ENCODE assay signal across 8 cellular contexts in genomic region chr2:74458957-74459290, GRCh38. TPM values are rescaled to one million over a fixed set of nuclear protein-coding genes. Genes with fewer than 3 reads are reported as not detected.
DNase-seq lines count a peak whose midpoint lies in the region; ATAC-seq, FAIRE-seq and TF ChIP-seq lines count a peak whose summit lies in the region.

No MANE protein-coding gene starts in this region.

- H2BK15ac ChIP-seq in H1 (ENCODE audit: low read length): 0 out of 2 replicates have a peak overlapping the region, but pooled peaks have one; percentile 5

- no peak for TF ChIP-seq EP300 in H1 (IDR thresholded peaks at IDR 0.05; ENCODE audit: borderline replicate concordance in 1 of 2, low read depth in 2 of 2, low read length in 2 of 2)

- H3K4me1 Mint-ChIP-seq in CD8-positive, alpha-beta T cell (ENCODE audit: low read depth): peaks cover 60% of the 10 kb centered on the region
- H3K4me1 Mint-ChIP-seq in neural progenitor cell: peaks cover 46% of the 10 kb centered on the region

- H3K4me1 ChIP-seq in CD8-positive, alpha-beta T cell (ENCODE audit: insufficient read depth, low read length): peaks cover 33% of the 10 kb centered on the region
- H3K4me1 ChIP-seq in NT2/D1 (ENCODE audit: insufficient read depth, insufficient read length): no peaks in the 10 kb centered on the region
- H3K4me1 ChIP-seq in H1 (replicated peaks in 1 of 4; ENCODE audit: control insufficient read depth in 3 of 4, insufficient read depth in 4 of 4, low read length in 3 of 4): peaks cover 0 to 10% (median 2%) of the 10 kb centered on the region in 4 experiments; a peak in 5 of 7 replicates
- peaks cover 20% of the 10 kb centered on the region for H3K4me1 ChIP-seq in neural progenitor cell

- no peak overlapping the region for H2BK20ac ChIP-seq in H1 (ENCODE audit: low read length)

- H3K36me3 Mint-ChIP-seq in CD8-positive, alpha-beta T cell: peaks cover 27% of the 10 kb centered on the region
- peaks cover 12% of the 10 kb centered on the region for H3K36me3 Mint-ChIP-seq in neural progenitor cell

- H3K4me3 ChIP-seq in CD8-positive, alpha-beta T cell (ENCODE audit: low read depth, low read length): peak overlapping the region; percentile 84
- H3K4me3 ChIP-seq in NT2/D1 (ENCODE audit: insufficient read length, low read depth) (peak overlapping the region; percentile 86), H1 (ENCODE audit: extremely low read depth in 1 of 4, insufficient read depth in 2 of 4, low read depth in 3 of 4, low read length in 4 of 4) (peak overlapping the region; percentile 79 to 99 (median 98)), neural progenitor cell (peak overlapping the region; percentile 96)

- POLR2A ChIA-PET in CD8-positive, alpha-beta T cell (lab: Charles Lee): interaction anchor here (0.7 to 8.3 kb wide), 15 partner anchors 9 to 630 kb away, joined by 3 to 110 read pairs (median 7); partner anchors contain the start of genes AUP1, C2orf81, CCDC142 and HTRA2
- POLR2A ChIA-PET in H1 (lab: Charles Lee; ENCODE audit: partially characterized antibody): interaction anchor here (0.6 to 10.5 kb wide), 17 partner anchors 8 to 376 kb away, joined by 3 to 89 read pairs (median 4); partner anchors contain the start of genes C2orf81, CCDC142, MRPL53 and PCGF1

- H3K9me3 ChIP-seq in CD8-positive, alpha-beta T cell (ENCODE audit: low read length): no peaks in the 10 kb centered on the region
- H3K9me3 ChIP-seq in NT2/D1 (ENCODE audit: insufficient read depth, low read length) (no peaks in the 10 kb centered on the region), H1 (ENCODE audit: insufficient read depth in 2 of 2, low read depth in 1 of 2, low read length in 1 of 2) (no peaks in the 10 kb centered on the region), neural progenitor cell (ENCODE audit: low read depth) (no peaks in the 10 kb centered on the region)

- no peak overlapping the region for H3K18ac ChIP-seq in H1 (ENCODE audit: extremely low read depth, low read length)

- H3K4ac ChIP-seq in H1 (replicated peaks; ENCODE audit: insufficient read length, low read depth, low read length): no peak overlapping the region

- no peak for ATAC-seq in CD8-positive, alpha-beta T cell
- ATAC-seq in GM21447 (IDR thresholded peaks at IDR 0.05; ENCODE audit: unreplicated experiment) (no peak), GM18907 (IDR thresholded peaks at IDR 0.05; ENCODE audit: unreplicated experiment) (no peak)
- ATAC-seq in activated CD4-positive, CD25-positive, alpha-beta regulatory T cell treated with anti-CD3 and anti-CD28 coated beads, Interleukin-2, amount 50 U/mL, for 24 hours: no peak

- no peaks in the 10 kb centered on the region for H3K27me3 Mint-ChIP-seq in CD8-positive, alpha-beta T cell (ENCODE audit: low read depth)
- peaks cover 20% of the 10 kb centered on the region for H3K27me3 Mint-ChIP-seq in neural progenitor cell (ENCODE audit: insufficient read depth, low read depth)

- no peak; a peak in 1 of 3 replicates for TF ChIP-seq POLR2A in H1 (IDR thresholded peaks at IDR 0.05; ENCODE audit: control extremely low read depth in 1 of 2, low read depth in 2 of 2, low read length in 2 of 2)

- H3K36me3 ChIP-seq in CD8-positive, alpha-beta T cell (ENCODE audit: insufficient read depth, low read length): no peaks in the 10 kb centered on the region
- H3K36me3 ChIP-seq in NT2/D1 (ENCODE audit: insufficient read depth, insufficient read length, low read length): peaks cover 35% of the 10 kb centered on the region
- H3K36me3 ChIP-seq in H1 (ENCODE audit: control insufficient read depth in 2 of 4, insufficient read depth in 4 of 4, low read length in 3 of 4): peaks cover 0 to 12% (median 2%) of the 10 kb centered on the region in 4 experiments; a peak in 4 of 8 replicates
- H3K36me3 ChIP-seq in neural progenitor cell: no peaks in the 10 kb centered on the region

- H2AFZ ChIP-seq in H1 (ENCODE audit: low read length) (no peak overlapping the region), neural progenitor cell (replicated peaks) (no peak overlapping the region)

- H3K4me2 ChIP-seq in H1 (ENCODE audit: insufficient read depth in 1 of 2, low read depth in 2 of 2, low read length in 2 of 2): peak overlapping the region; percentile 86 to 91
- H3K4me2 ChIP-seq in neural progenitor cell: peak overlapping the region; percentile 92

- H2AK5ac ChIP-seq in H1 (ENCODE audit: low read depth, low read length): 0 out of 2 replicates have a peak overlapping the region, but pooled peaks have one; percentile 1

- H3K4me3 Mint-ChIP-seq in CD8-positive, alpha-beta T cell: peak overlapping the region; percentile 97
- peak overlapping the region; percentile 97 for H3K4me3 Mint-ChIP-seq in neural progenitor cell

- FAIRE-seq in H1 (lab: Jason Lieb, UNC): no peak

- no peaks in the 10 kb centered on the region for H3K27me3 ChIP-seq in CD8-positive, alpha-beta T cell (ENCODE audit: insufficient read depth, low read length)
- H3K27me3 ChIP-seq in NT2/D1 (ENCODE audit: insufficient read depth, insufficient read length): no peaks in the 10 kb centered on the region
- no peaks in the 10 kb centered on the region for H3K27me3 ChIP-seq in H1 (replicated peaks in 1 of 4; ENCODE audit: control insufficient read depth in 3 of 4, extremely low read depth in 1 of 4, insufficient read depth in 3 of 4, low read length in 3 of 4)
- no peaks in the 10 kb centered on the region for H3K27me3 ChIP-seq in neural progenitor cell

- intact Hi-C loops in CD8-positive, alpha-beta T cell (cut with DNase I, micrococcal nuclease): loop anchor here (1.0 to 5.0 kb wide), 7 partner anchors 13 to 1227 kb away; partner anchors contain the start of genes PCGF1 (in 2 of the 2), C2orf81 (in 1 of the 2), CCT7 (in 1 of the 2) and MRPL53 (in 1 of the 2)

- H3K79me1 ChIP-seq in H1 (ENCODE audit: low read depth, low read length): no peaks in the 10 kb centered on the region; the same call in 1 of the 2 replicates

- H3K23me2 ChIP-seq in H1 (ENCODE audit: low read depth, low read length): peaks cover 16% of the 10 kb centered on the region; the same call in 1 of the 2 replicates

- H2BK12ac ChIP-seq in H1 (ENCODE audit: low read depth, low read length): no peak overlapping the region; the same call in 1 of the 2 replicates

- H3K56ac ChIP-seq in H1 (replicated peaks; ENCODE audit: insufficient read length, low read depth, low read length): no peak overlapping the region

- H4K20me1 ChIP-seq in H1 (replicated peaks in 1 of 2; ENCODE audit: control insufficient read depth in 1 of 2, insufficient read depth in 2 of 2, low read length in 2 of 2) (no peaks in the 10 kb centered on the region), neural progenitor cell (ENCODE audit: low read depth) (no peaks in the 10 kb centered on the region)

- no peak overlapping the region for H3K14ac ChIP-seq in H1 (ENCODE audit: insufficient read length)

- no peak overlapping the region for H4K91ac ChIP-seq in H1 (replicated peaks; ENCODE audit: insufficient read length, low read length)

- no peak overlapping the region for H4K8ac ChIP-seq in H1 (ENCODE audit: extremely low read depth, insufficient read depth, low read length)

- CTCF ChIA-PET in CD8-positive, alpha-beta T cell (lab: Charles Lee): interaction anchor here (1.2 to 7.2 kb wide), 4 partner anchors 8 to 131 kb away, joined by 3 to 58 read pairs (median 6); partner anchors contain the start of genes CCDC142 and TTC31
- CTCF ChIA-PET in H1 (lab: Charles Lee; ENCODE audit: partially characterized antibody): interaction anchor here (1.3 to 10.5 kb wide), 6 partner anchors 15 to 129 kb away, joined by 4 to 86 read pairs (median 18); partner anchors contain the start of genes CCDC142, MRPL53 and TTC31

- TF ChIP-seq CTCF in CD8-positive, alpha-beta T cell (IDR thresholded peaks at IDR 0.05): no peak
- TF ChIP-seq CTCF in H1 (IDR thresholded peaks at IDR 0.05; ENCODE audit: control extremely low read depth in 1 of 3, insufficient read depth in 1 of 3, low read depth in 1 of 3, low read length in 3 of 3) (no peak), neural progenitor cell (IDR thresholded peaks at IDR 0.05) (no peak)

- H3K79me2 ChIP-seq in H1 (ENCODE audit: control insufficient read depth in 1 of 2, insufficient read depth in 2 of 2, low read length in 2 of 2) (peaks cover 0 to 9% of the 10 kb centered on the region in 2 experiments; a peak in 1 of 4 replicates), neural progenitor cell (ENCODE audit: low read depth) (peaks cover 29% of the 10 kb centered on the region)

- DNase-seq in CD8-positive, alpha-beta T cell: no peak
- no peak for DNase-seq in NT2/D1 (ENCODE audit: low read depth, low spot score)
- no peak for DNase-seq in H1 (ENCODE audit: low read depth in 1 of 2, low spot score in 2 of 2)
- DNase-seq in neural progenitor cell (ENCODE audit: low spot score): no peak
- DNase-seq in DMS153 (lab: John Stamatoyannopoulos, UW): no peak

- H3K27ac ChIP-seq in CD8-positive, alpha-beta T cell (ENCODE audit: low read depth, low read length): peak overlapping the region; percentile 93
- peak overlapping the region; percentile 73; the same call in 1 of the 2 replicates for H3K27ac ChIP-seq in H1 (ENCODE audit: low read depth, low read length)
- no peak overlapping the region for H3K27ac ChIP-seq in neural progenitor cell

- no peak overlapping the region for H4K5ac ChIP-seq in H1 (ENCODE audit: insufficient read length, low read depth, low read length)

- H2BK120ac ChIP-seq in H1 (replicated peaks; ENCODE audit: low read depth, low read length): no peak overlapping the region

- WGBS in H1 (ENCODE audit: extremely low coverage in 1 of 2, insufficient coverage in 1 of 2, insufficient read length in 1 of 2, insufficient replicate concordance in 2 of 2, low coverage in 1 of 2, low lambda C conversion rate in 2 of 2, missing lambda C conversion rate in 1 of 2), 2 experiments: 18% methylated on average over 9 of the region's 9 CpGs; no CpG with 5 or more reads in 1 of the 2 experiments

- no peak overlapping the region for H2BK5ac ChIP-seq in H1 (ENCODE audit: low read depth, low read length)

- H3K9ac ChIP-seq in NT2/D1 (ENCODE audit: insufficient read length, low read depth): peak overlapping the region; percentile 95
- peak overlapping the region; percentile 81 to 98 (median 92) for H3K9ac ChIP-seq in H1 (replicated peaks in 1 of 4; ENCODE audit: extremely low read depth in 1 of 4, low read depth in 3 of 4, low read length in 3 of 4)
- peak overlapping the region; percentile 82 for H3K9ac ChIP-seq in neural progenitor cell

- peaks cover 40% of the 10 kb centered on the region for H3F3A ChIP-seq in neural progenitor cell (ENCODE audit: low read depth)

- no peaks in the 10 kb centered on the region for H3K9me3 Mint-ChIP-seq in CD8-positive, alpha-beta T cell
- H3K9me3 Mint-ChIP-seq in neural progenitor cell: no peaks in the 10 kb centered on the region

- no peak overlapping the region for H3K23ac ChIP-seq in H1 (ENCODE audit: insufficient read length)

- H3K27ac Mint-ChIP-seq in CD8-positive, alpha-beta T cell: peak overlapping the region; percentile 99
- peak overlapping the region; percentile 89 for H3K27ac Mint-ChIP-seq in neural progenitor cell

- no peak for TF ChIP-seq RAD21 in H1 (IDR thresholded peaks at IDR 0.05 in 1 of 2, conservative IDR thresholded peaks at IDR 0.05 in 1 of 2; ENCODE audit: low read depth in 2 of 2, low read length in 2 of 2)

RNA-seq across cellular contexts. Expression of gene WBP1, which starts 0.7 kb away (rescaled TPM):
- total RNA-seq in CD8-positive, alpha-beta T cell: 10 to 100 TPM; 68.5 to 70.6 TPM
- 51.4 and 57.2 TPM in 2 replicates for total RNA-seq in H1 (2021; fragmentation: NEBNext Ultra II Directional; extraction: Animal tissue kit (Norgen Biotek cat#: 25700))
- polyA plus RNA-seq in H1 (2011; rRNA removed): 190 and 301 TPM in 2 replicates
- 175 TPM for polyA plus RNA-seq in H1 (2011; cell fraction: cytosol; rRNA removed)
- 272 TPM for polyA plus RNA-seq in H1 (2011; cell fraction: nucleus; rRNA removed)
- polyA plus RNA-seq in H1 (2012, experiment 1 of 2): 50.7 to 95.9 TPM (median 93.3 TPM) in 4 replicates
- 110 TPM for polyA plus RNA-seq in H1 (2012, experiment 2 of 2)
- 78.6 TPM for polyA plus RNA-seq in H1 (2013, experiment 1 of 2)
- polyA plus RNA-seq in H1 (2013, experiment 2 of 2): 78.5 TPM
- 46.4 and 69.1 TPM in 2 replicates for polyA minus RNA-seq in H1 (2011; rRNA and poly(A)+ RNA removed)
- polyA minus RNA-seq in H1 (2011; cell fraction: cytosol; rRNA and poly(A)+ RNA removed): 18.4 TPM
- polyA minus RNA-seq in H1 (2011; cell fraction: nucleus; rRNA and poly(A)+ RNA removed): 59.0 TPM
- 38.2 and 132 TPM in 2 replicates for total RNA-seq in neural progenitor cell (ENCODE audit: low replicate concordance)

RNA-seq across cellular contexts. Expression of gene INO80B, which starts 4.0 kb away (rescaled TPM):
- 10 to 100 TPM; 47.9 to 52.9 TPM for total RNA-seq in CD8-positive, alpha-beta T cell
- total RNA-seq in H1 (2021; fragmentation: NEBNext Ultra II Directional; extraction: Animal tissue kit (Norgen Biotek cat#: 25700)): 17.5 and 18.5 TPM in 2 replicates
- polyA plus RNA-seq in H1 (2011; rRNA removed): 3.9 and 8.5 TPM in 2 replicates
- 8.1 TPM for polyA plus RNA-seq in H1 (2011; cell fraction: cytosol; rRNA removed)
- polyA plus RNA-seq in H1 (2011; cell fraction: nucleus; rRNA removed): 16.8 TPM
- 12.6 to 17.6 TPM (median 15.2 TPM) in 4 replicates for polyA plus RNA-seq in H1 (2012, experiment 1 of 2)
- polyA plus RNA-seq in H1 (2012, experiment 2 of 2): 17.6 TPM
- 11.2 TPM for polyA plus RNA-seq in H1 (2013, experiment 1 of 2)
- polyA plus RNA-seq in H1 (2013, experiment 2 of 2): 9.7 TPM
- polyA minus RNA-seq in H1 (2011; rRNA and poly(A)+ RNA removed): 1.6 and 2.9 TPM in 2 replicates
- polyA minus RNA-seq in H1 (2011; cell fraction: cytosol; rRNA and poly(A)+ RNA removed): 2.6 TPM
- 11.1 TPM for polyA minus RNA-seq in H1 (2011; cell fraction: nucleus; rRNA and poly(A)+ RNA removed)
- total RNA-seq in neural progenitor cell (ENCODE audit: low replicate concordance): 8.7 and 15.9 TPM in 2 replicates

RNA-seq across cellular contexts. Expression of gene MOGS, which starts 6.3 kb away (rescaled TPM):
- 10 to 100 TPM; 43.7 to 46.7 TPM for total RNA-seq in CD8-positive, alpha-beta T cell
- 50.3 and 51.0 TPM in 2 replicates for total RNA-seq in H1 (2021; fragmentation: NEBNext Ultra II Directional; extraction: Animal tissue kit (Norgen Biotek cat#: 25700))
- 44.3 and 59.9 TPM in 2 replicates for polyA plus RNA-seq in H1 (2011; rRNA removed)
- polyA plus RNA-seq in H1 (2011; cell fraction: cytosol; rRNA removed): 46.9 TPM
- 185 TPM for polyA plus RNA-seq in H1 (2011; cell fraction: nucleus; rRNA removed)
- 36.1 to 57.4 TPM (median 48.2 TPM) in 4 replicates for polyA plus RNA-seq in H1 (2012, experiment 1 of 2)
- polyA plus RNA-seq in H1 (2012, experiment 2 of 2): 51.6 TPM
- 69.8 TPM for polyA plus RNA-seq in H1 (2013, experiment 1 of 2)
- 65.8 TPM for polyA plus RNA-seq in H1 (2013, experiment 2 of 2)
- 42.9 and 47.7 TPM in 2 replicates for polyA minus RNA-seq in H1 (2011; rRNA and poly(A)+ RNA removed)
- 42.9 TPM for polyA minus RNA-seq in H1 (2011; cell fraction: cytosol; rRNA and poly(A)+ RNA removed)
- 27.7 TPM for polyA minus RNA-seq in H1 (2011; cell fraction: nucleus; rRNA and poly(A)+ RNA removed)
- total RNA-seq in neural progenitor cell (ENCODE audit: low replicate concordance): 32.0 and 68.3 TPM in 2 replicates

RNA-seq across cellular contexts. Expression of gene MRPL53, which starts 13.6 kb away (rescaled TPM):
- 10 to 100 TPM; 48.6 to 59.0 TPM for total RNA-seq in CD8-positive, alpha-beta T cell
- total RNA-seq in H1 (2021; fragmentation: NEBNext Ultra II Directional; extraction: Animal tissue kit (Norgen Biotek cat#: 25700)): 46.3 and 50.2 TPM in 2 replicates
- polyA plus RNA-seq in H1 (2011; rRNA removed): 36.6 and 59.8 TPM in 2 replicates
- 39.7 TPM for polyA plus RNA-seq in H1 (2011; cell fraction: cytosol; rRNA removed)
- 32.0 TPM for polyA plus RNA-seq in H1 (2011; cell fraction: nucleus; rRNA removed)
- 40.1 to 47.4 TPM (median 45.2 TPM) in 4 replicates for polyA plus RNA-seq in H1 (2012, experiment 1 of 2)
- polyA plus RNA-seq in H1 (2012, experiment 2 of 2): 29.3 TPM
- 65.8 TPM for polyA plus RNA-seq in H1 (2013, experiment 1 of 2)
- polyA plus RNA-seq in H1 (2013, experiment 2 of 2): 68.6 TPM
- polyA minus RNA-seq in H1 (2011; rRNA and poly(A)+ RNA removed): 6.8 and 7.4 TPM in 2 replicates
- polyA minus RNA-seq in H1 (2011; cell fraction: cytosol; rRNA and poly(A)+ RNA removed): 18.6 TPM
- 14.3 TPM for polyA minus RNA-seq in H1 (2011; cell fraction: nucleus; rRNA and poly(A)+ RNA removed)
- total RNA-seq in neural progenitor cell (ENCODE audit: low replicate concordance): 9.8 and 22.5 TPM in 2 replicates

RNA-seq across cellular contexts. Expression of gene RTKN, which starts 17.2 kb away (rescaled TPM):
- total RNA-seq in CD8-positive, alpha-beta T cell: under 1 TPM; 0.42 to 0.54 TPM
- total RNA-seq in H1 (2021; fragmentation: NEBNext Ultra II Directional; extraction: Animal tissue kit (Norgen Biotek cat#: 25700)): 53.5 and 54.1 TPM in 2 replicates
- 40.2 and 60.1 TPM in 2 replicates for polyA plus RNA-seq in H1 (2011; rRNA removed)
- polyA plus RNA-seq in H1 (2011; cell fraction: cytosol; rRNA removed): 41.8 TPM
- 119 TPM for polyA plus RNA-seq in H1 (2011; cell fraction: nucleus; rRNA removed)
- polyA plus RNA-seq in H1 (2012, experiment 1 of 2): 33.1 to 42.6 TPM (median 40.7 TPM) in 4 replicates
- polyA plus RNA-seq in H1 (2012, experiment 2 of 2): 36.9 TPM
- polyA plus RNA-seq in H1 (2013, experiment 1 of 2): 31.5 TPM
- 28.8 TPM for polyA plus RNA-seq in H1 (2013, experiment 2 of 2)
- polyA minus RNA-seq in H1 (2011; rRNA and poly(A)+ RNA removed): 41.5 and 45.7 TPM in 2 replicates
- 26.3 TPM for polyA minus RNA-seq in H1 (2011; cell fraction: cytosol; rRNA and poly(A)+ RNA removed)
- polyA minus RNA-seq in H1 (2011; cell fraction: nucleus; rRNA and poly(A)+ RNA removed): 85.7 TPM
- total RNA-seq in neural progenitor cell (ENCODE audit: low replicate concordance): 11.4 and 40.0 TPM in 2 replicates
